10 cellular contexts compared by ENCODE assay signal in genomic region chr6:87277123-87277522, GRCh38. TPM values are rescaled to one million over a fixed set of nuclear protein-coding genes. Genes with fewer than 3 reads are reported as not detected.
A peak's percentile ranks its signal among the peaks of the same experiment; 100 is the strongest.
DNase-seq lines count a peak whose midpoint lies in the region; ATAC-seq and TF ChIP-seq lines count a peak whose summit lies in the region.
"Had no signal": no experiment of that assay in that cellular context is flagged by ENCODE, and none has a peak within 500 bp of the region (broad histone marks: within the 10 kb centered on the region; RNA-seq: fewer than 3 reads in every experiment).

No MANE protein-coding gene starts in this region.

- TF ChIP-seq CTCF in progenitor cell of endocrine pancreas (IDR thresholded peaks at IDR 0.05; ENCODE audit: unreplicated experiment): peak; percentile 45

- DNase-seq in NOMO-1 treated with DMSO at 0.1 percent for 48 hours (lab: John Stamatoyannopoulos, UW; ENCODE audit: unreplicated experiment) (peak; percentile 3), NOMO-1 treated with dmso at 0.1 percent for 144 hours (lab: John Stamatoyannopoulos, UW; ENCODE audit: unreplicated experiment) (no peak), NCI-H1694 treated with DMSO at 0.1 percent for 48 hours (lab: John Stamatoyannopoulos, UW) (peak; percentile 1), astrocyte of the hippocampus (ENCODE audit: low read depth, low spot score) (peak; percentile 5), progenitor cell of endocrine pancreas (ENCODE audit: low spot score, unreplicated experiment) (no peak)
- no peak for DNase-seq in activated effector memory CD4-positive, alpha-beta T cell treated with Interleukin-2 at 50 U/mL for 16 hours
- DNase-seq: NCI-H1092 had no signal

- no peaks in the 10 kb centered on the region for H3K27me3 Mint-ChIP-seq in progenitor cell of endocrine pancreas

- no peak overlapping the region for H3K27ac Mint-ChIP-seq in progenitor cell of endocrine pancreas

- no peaks in the 10 kb centered on the region for H3K36me3 Mint-ChIP-seq in progenitor cell of endocrine pancreas (ENCODE audit: insufficient read depth)

- peaks cover 11% of the 10 kb centered on the region for H3K4me1 Mint-ChIP-seq in progenitor cell of endocrine pancreas (ENCODE audit: low read depth)

- H3K4me3 Mint-ChIP-seq in progenitor cell of endocrine pancreas (ENCODE audit: low read depth): no peak overlapping the region

- H3K9me3 Mint-ChIP-seq in progenitor cell of endocrine pancreas (ENCODE audit: low read depth): peaks cover 2% of the 10 kb centered on the region

- ATAC-seq in GM21737 (IDR thresholded peaks at IDR 0.05; ENCODE audit: unreplicated experiment) (no peak), HG02759 (IDR thresholded peaks at IDR 0.05; ENCODE audit: unreplicated experiment) (no peak)

RNA-seq across cellular contexts. Expression of gene SMIM8, which starts 45.3 kb away (rescaled TPM):
- total RNA-seq in progenitor cell of endocrine pancreas: 16.1 and 16.8 TPM in 2 replicates

RNA-seq across cellular contexts. Expression of gene GJB7, which starts 52.0 kb away (rescaled TPM):
- total RNA-seq in progenitor cell of endocrine pancreas: 0.24 and 0.36 TPM in 2 replicates
- total RNA-seq: vagina had no signal

Comparison
In these comparisons a context has a peak if more than half of its experiments do, and no peak if none do; other contexts are left out.
1. DNase-seq: peak in NOMO-1 treated with DMSO at 0.1 percent for 48 hours (single experiment), NCI-H1694 treated with DMSO at 0.1 percent for 48 hours (single experiment) and astrocyte of the hippocampus (single experiment); none in NOMO-1 treated with dmso at 0.1 percent for 144 hours (single experiment), progenitor cell of endocrine pancreas (single experiment) and activated effector memory CD4-positive, alpha-beta T cell treated with Interleukin-2 at 50 U/mL for 16 hours (single experiment).